ENCODE assay signal across 8 cellular contexts in genomic region chr3:156642750-156643728, GRCh38. TPM values are rescaled to one million over a fixed set of nuclear protein-coding genes. Genes with fewer than 3 reads are reported as not detected.
DNase-seq lines count a peak whose midpoint lies in the region; ATAC-seq, FAIRE-seq and TF ChIP-seq lines count a peak whose summit lies in the region.

No MANE protein-coding gene starts in this region.

- H3K4me3 ChIP-seq in neural progenitor cell: no peak overlapping the region

- peaks cover 5% of the 10 kb centered on the region for H3K9me3 Mint-ChIP-seq in activated T-helper 17 cell treated with anti-CD3 and anti-CD28 coated beads, Interleukin-2, amount 50 U/mL, for 72 hours
- peaks cover 3% of the 10 kb centered on the region for H3K9me3 Mint-ChIP-seq in neural progenitor cell

- no peak overlapping the region for H3K4me2 ChIP-seq in neural progenitor cell

- no peaks in the 10 kb centered on the region for H3K79me2 ChIP-seq in neural progenitor cell (ENCODE audit: low read depth)

- peak overlapping the region; percentile 35 for H3K4me3 Mint-ChIP-seq in activated T-helper 17 cell treated with anti-CD3 and anti-CD28 coated beads, Interleukin-2, amount 50 U/mL, for 72 hours
- H3K4me3 Mint-ChIP-seq in neural progenitor cell: no peak overlapping the region

- H3K27me3 ChIP-seq in neural progenitor cell: no peaks in the 10 kb centered on the region

- no peak overlapping the region for H3K27ac ChIP-seq in neural progenitor cell

- FAIRE-seq in GM18507 (lab: Jason Lieb, UNC): peak; percentile 36

- peak overlapping the region; percentile 88 for H2AFZ ChIP-seq in neural progenitor cell (replicated peaks)

- no peaks in the 10 kb centered on the region for H3K36me3 ChIP-seq in neural progenitor cell

- H3K4me1 ChIP-seq in neural progenitor cell: peaks cover 4% of the 10 kb centered on the region

- ATAC-seq in HG02678 (IDR thresholded peaks at IDR 0.05; ENCODE audit: unreplicated experiment): peak; percentile 7
- no peak for ATAC-seq in activated T-helper 17 cell treated with anti-CD3 and anti-CD28 coated beads, Interleukin-2, amount 50 U/mL, for 72 hours (replicated peaks)

- peak overlapping the region; percentile 21 for H3K27ac Mint-ChIP-seq in activated T-helper 17 cell treated with anti-CD3 and anti-CD28 coated beads, Interleukin-2, amount 50 U/mL, for 72 hours
- H3K27ac Mint-ChIP-seq in neural progenitor cell: peak overlapping the region; percentile 87

- no peaks in the 10 kb centered on the region for H3F3A ChIP-seq in neural progenitor cell (ENCODE audit: low read depth)

- H3K4me1 Mint-ChIP-seq in activated T-helper 17 cell treated with anti-CD3 and anti-CD28 coated beads, Interleukin-2, amount 50 U/mL, for 72 hours: peaks cover 6% of the 10 kb centered on the region
- peaks cover 25% of the 10 kb centered on the region for H3K4me1 Mint-ChIP-seq in neural progenitor cell

- DNase-seq in GM18507 (ENCODE audit: extremely low spot score, insufficient read length, low read depth) (no peak), neural progenitor cell (ENCODE audit: low spot score) (no peak), NK-92 (lab: John Stamatoyannopoulos, UW; ENCODE audit: unreplicated experiment) (no peak), NCI-H1694 treated with DMSO at 0.1 percent for 48 hours (lab: John Stamatoyannopoulos, UW) (no peak), HuH-7 (ENCODE audit: low spot score) (no peak), T-helper 9 cell (no peak)

- H3K9ac ChIP-seq in neural progenitor cell: no peak overlapping the region

- H3K36me3 Mint-ChIP-seq in activated T-helper 17 cell treated with anti-CD3 and anti-CD28 coated beads, Interleukin-2, amount 50 U/mL, for 72 hours (ENCODE audit: low read depth): no peaks in the 10 kb centered on the region
- no peaks in the 10 kb centered on the region for H3K36me3 Mint-ChIP-seq in neural progenitor cell

- H3K9me3 ChIP-seq in neural progenitor cell (ENCODE audit: low read depth): no peaks in the 10 kb centered on the region

- no peaks in the 10 kb centered on the region for H4K20me1 ChIP-seq in neural progenitor cell (ENCODE audit: low read depth)

- no peak for TF ChIP-seq CTCF in neural progenitor cell (IDR thresholded peaks at IDR 0.05)

- peaks cover 4% of the 10 kb centered on the region for H3K27me3 Mint-ChIP-seq in activated T-helper 17 cell treated with anti-CD3 and anti-CD28 coated beads, Interleukin-2, amount 50 U/mL, for 72 hours
- H3K27me3 Mint-ChIP-seq in neural progenitor cell (ENCODE audit: insufficient read depth, low read depth): no peaks in the 10 kb centered on the region

RNA-seq across cellular contexts. Expression of gene TIPARP, which starts 31.4 kb away (rescaled TPM):
- total RNA-seq in activated T-helper 17 cell treated with anti-CD3 and anti-CD28 coated beads, Interleukin-2, amount 50 U/mL, for 72 hours: 10 to 100 TPM; 44.4 to 57.3 TPM
- total RNA-seq in neural progenitor cell (ENCODE audit: low replicate concordance): 9.3 and 13.5 TPM in 2 replicates
